Comparison of ENCODE assay signal across 18 cellular contexts in genomic region chr1:18041107-18041506, GRCh38.
A peak's percentile ranks its signal among the peaks of the same experiment; 100 is the strongest.
DNase-seq lines count a peak whose midpoint lies in the region; ATAC-seq and TF ChIP-seq lines count a peak whose summit lies in the region.
"Had no signal": no experiment of that assay in that cellular context is flagged by ENCODE, and none has a peak within 500 bp of the region (broad histone marks: within the 10 kb centered on the region; RNA-seq: fewer than 3 reads in every experiment).

No MANE protein-coding gene starts in this region.

- ATAC-seq in sciatic nerve (peak; percentile 79), GM21619 (IDR thresholded peaks at IDR 0.05; ENCODE audit: unreplicated experiment) (no peak), GM21515 (IDR thresholded peaks at IDR 0.05; ENCODE audit: unreplicated experiment) (no peak), HG03139 (IDR thresholded peaks at IDR 0.05; ENCODE audit: unreplicated experiment) (no peak), left lung (no peak)
- ATAC-seq: activated CD8-positive, alpha-beta T cell treated with anti-CD3 and anti-CD28 coated beads for 36 hours; activated T-cell treated with anti-CD3 and anti-CD28 coated beads, Interleukin-2, amount 50 U/mL, for 72 hours had no signal

- no peak overlapping the region for H3K4me3 ChIP-seq in GM06990 (replicated peaks; ENCODE audit: low read depth, low read length)
- H3K4me3 ChIP-seq in left lung, result no peak overlapping the region
- H3K4me3 ChIP-seq: esophagus squamous epithelium, GM23338, heart right ventricle, right lobe of liver had no signal

- intact Hi-C loops in sciatic nerve (cut with DNase I) (no loop called here), left lung (cut with DNase I) (no loop called here)

- H3K36me3 ChIP-seq in GM06990 (ENCODE audit: control insufficient read depth, insufficient read depth, low read length) (no peaks in the 10 kb centered on the region), left lung (no peaks in the 10 kb centered on the region)
- H3K36me3 ChIP-seq: brain microvascular endothelial cell, esophagus squamous epithelium, heart right ventricle, right lobe of liver had no signal

- H3K27me3 ChIP-seq in GM06990 (replicated peaks; ENCODE audit: control insufficient read depth, insufficient read depth, low read length), result no peaks in the 10 kb centered on the region; the same call in 1 of the 2 replicates
- peaks cover 0 to 31% of the 10 kb centered on the region in 2 donors for H3K27me3 ChIP-seq in left lung
- H3K27me3 ChIP-seq: brain microvascular endothelial cell, right lobe of liver had no signal

- no peak for TF ChIP-seq CTCF in GM06990 (IDR thresholded peaks at IDR 0.05; ENCODE audit: insufficient read depth, low read length, poor library complexity, severe bottlenecking)
- no peak for TF ChIP-seq CTCF in left lung (IDR thresholded peaks at IDR 0.05)

- no peak overlapping the region for H3K27ac ChIP-seq in left lung
- H3K27ac ChIP-seq: brain microvascular endothelial cell, heart right ventricle, right lobe of liver had no signal

- no peaks in the 10 kb centered on the region for H3K4me1 ChIP-seq in left lung
- H3K4me1 ChIP-seq: esophagus squamous epithelium, heart right ventricle, right lobe of liver had no signal

- no peaks in the 10 kb centered on the region for H3K9me3 ChIP-seq in left lung
- H3K9me3 ChIP-seq: esophagus squamous epithelium, heart right ventricle, right lobe of liver had no signal

- peak; percentile 3 for DNase-seq in GM06990 (ENCODE audit: extremely low read depth, insufficient read length)
- peak; percentile 48 for DNase-seq in NOMO-1 treated with DMSO at 0.1 percent for 48 hours (lab: John Stamatoyannopoulos, UW; ENCODE audit: unreplicated experiment)
- DNase-seq in globus pallidus (ENCODE audit: low spot score), result peak; percentile 9
- no peak for DNase-seq in sciatic nerve (ENCODE audit: low spot score)
- no peak for DNase-seq in left lung
- DNase-seq: activated CD8-positive, alpha-beta T cell treated with anti-CD3 and anti-CD28 coated beads for 36 hours; activated T-cell treated with anti-CD3 and anti-CD28 coated beads, Interleukin-2, amount 50 U/mL, for 72 hours; brain microvascular endothelial cell; esophagus squamous epithelium; heart right ventricle; NCI-H1092; NCI-H526 treated with DMSO at 0.1 percent for 48 hours; right lobe of liver; SW 1271 had no signal

Comparison
In these comparisons a context has a peak if more than half of its experiments do, and no peak if none do; other contexts are left out.
1. DNase-seq: peak in GM06990 (single experiment), NOMO-1 treated with DMSO at 0.1 percent for 48 hours (single experiment) and globus pallidus (single experiment); none in sciatic nerve (single experiment) and left lung (0 of 2).